ENCODE assay signal across 1 cellular context in genomic region chr17:75046583-75047289, GRCh38.
TF ChIP-seq lines count a peak whose summit lies in the region.

Gene ATP5PD, minus strand, starts transcription at chr17:75046969. Its CDS starts 4,319 bp downstream, at chr17:75042650.
Gene KCTD2, plus strand, starts transcription at chr17:75047225. Its CDS starts 26 bp downstream, at chr17:75047251.

TF ChIP-seq in K562, 482 proteins besides CTCF, POLR2A, EP300 and RAD21 (continued from another document and continues in another):
- TF ChIP-seq GTF3C2 (IDR thresholded peaks at IDR 0.05; ENCODE audit: borderline replicate concordance, extremely low read depth, insufficient read length) (no peak), POLR3G (IDR thresholded peaks at IDR 0.05; ENCODE audit: extremely low read depth, insufficient read length, insufficient replicate concordance) (no peak), MTA3 (IDR thresholded peaks at IDR 0.05; ENCODE audit: borderline replicate concordance) (peak; percentile 91), ARID3B (CRISPR knock-in tag; IDR thresholded peaks at IDR 0.05; ENCODE audit: borderline replicate concordance) (no peak), ZNF583 (CRISPR knock-in tag; IDR thresholded peaks at IDR 0.05) (no peak), TSHZ1 (CRISPR knock-in tag; IDR thresholded peaks at IDR 0.05) (no peak), ZC3H8 (IDR thresholded peaks at IDR 0.05) (no peak), ZNF318 (IDR thresholded peaks at IDR 0.05; ENCODE audit: borderline replicate concordance in 1 of 2, low read depth in 1 of 2) (no peak), FOXJ3 (CRISPR knock-in tag; IDR thresholded peaks at IDR 0.05) (no peak), ZNF512 (tag; IDR thresholded peaks at IDR 0.05) (no peak), ATF7 (IDR thresholded peaks at IDR 0.05) (peak; percentile 99), TEAD2 (tag; IDR thresholded peaks at IDR 0.05) (no peak), FOS (IDR thresholded peaks at IDR 0.05; ENCODE audit: extremely low read depth, insufficient read length) (peak; percentile 94), CXXC5 (CRISPR knock-in tag; IDR thresholded peaks at IDR 0.05) (peak; percentile 81), AFF4 (CRISPR knock-in tag; IDR thresholded peaks at IDR 0.05) (peak; percentile 88), U2AF1 (optimal IDR thresholded peaks at IDR 0.05; ENCODE audit: low read depth, low read length) (no peak), MIER1 (IDR thresholded peaks at IDR 0.05; ENCODE audit: low read depth) (no peak), RFX7 (CRISPR knock-in tag; IDR thresholded peaks at IDR 0.05) (no peak), BRD4 (IDR thresholded peaks at IDR 0.05) (no peak), TEAD1 (CRISPR knock-in tag; IDR thresholded peaks at IDR 0.05) (no peak), HMGXB4 (CRISPR knock-in tag; IDR thresholded peaks at IDR 0.05) (peak; percentile 80; the same call in 1 of the 2 replicates), ZKSCAN1 (IDR thresholded peaks at IDR 0.05; ENCODE audit: low read depth, low read length) (no peak; the same call in 1 of the 2 replicates), TOE1 (IDR thresholded peaks at IDR 0.05; ENCODE audit: borderline replicate concordance) (no peak), TOE1 (CRISPR knock-in tag; IDR thresholded peaks at IDR 0.05; ENCODE audit: borderline replicate concordance, low read depth) (no peak), DDX20 (tag; IDR thresholded peaks at IDR 0.05; ENCODE audit: low read depth) (no peak), ZNF444 (CRISPR knock-in tag; IDR thresholded peaks at IDR 0.05) (no peak), TCFL5 (CRISPR knock-in tag; conservative IDR thresholded peaks at IDR 0.05) (no peak), MTA1 (IDR thresholded peaks at IDR 0.05; ENCODE audit: borderline replicate concordance) (no peak), CHD4 (IDR thresholded peaks at IDR 0.05; ENCODE audit: insufficient read depth, insufficient replicate concordance, low read depth, low read length, poor library complexity, severe bottlenecking) (no peak)
